ENCODE assay signal across 1 cellular context in the genomic region with DNA sequence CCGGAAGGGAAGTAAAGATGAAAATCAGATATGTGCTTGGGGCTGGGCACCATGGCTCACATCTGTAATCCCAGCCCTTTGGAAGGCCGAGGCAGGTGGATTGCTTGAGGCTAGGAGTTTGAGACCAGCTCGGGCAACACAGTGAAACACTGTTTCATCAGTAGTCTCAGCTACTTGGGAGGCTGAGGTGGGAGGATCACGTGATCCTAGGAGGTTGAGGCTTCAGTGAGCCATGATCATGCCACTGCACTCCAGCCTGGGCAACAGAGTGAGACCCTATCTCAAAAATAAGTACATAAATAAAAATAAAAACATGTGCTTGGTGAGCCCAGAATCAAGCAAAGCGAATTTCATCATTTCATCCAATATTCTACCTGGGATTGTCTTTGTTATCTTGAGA.
TF ChIP-seq lines count a peak whose summit lies in the region.

No MANE protein-coding gene starts in this region.

TF ChIP-seq in HepG2, 621 proteins besides CTCF, POLR2A, EP300 and RAD21 (continued from another document):
- TF ChIP-seq, protein P1, sequence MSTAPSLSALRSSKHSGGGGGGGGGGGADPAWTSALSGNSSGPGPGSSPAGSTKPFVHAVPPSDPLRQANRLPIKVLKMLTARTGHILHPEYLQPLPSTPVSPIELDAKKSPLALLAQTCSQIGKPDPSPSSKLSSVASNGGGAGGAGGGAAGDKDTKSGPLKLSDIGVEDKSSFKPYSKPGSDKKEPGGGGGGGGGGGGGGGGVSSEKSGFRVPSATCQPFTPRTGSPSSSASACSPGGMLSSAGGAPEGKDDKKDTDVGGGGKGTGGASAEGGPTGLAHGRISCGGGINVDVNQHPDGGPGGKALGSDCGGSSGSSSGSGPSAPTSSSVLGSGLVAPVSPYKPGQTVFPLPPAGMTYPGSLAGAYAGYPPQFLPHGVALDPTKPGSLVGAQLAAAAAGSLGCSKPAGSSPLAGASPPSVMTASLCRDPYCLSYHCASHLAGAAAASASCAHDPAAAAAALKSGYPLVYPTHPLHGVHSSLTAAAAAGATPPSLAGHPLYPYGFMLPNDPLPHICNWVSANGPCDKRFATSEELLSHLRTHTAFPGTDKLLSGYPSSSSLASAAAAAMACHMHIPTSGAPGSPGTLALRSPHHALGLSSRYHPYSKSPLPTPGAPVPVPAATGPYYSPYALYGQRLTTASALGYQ (CRISPR knock-in tag; IDR thresholded peaks at IDR 0.05), result no peak
